Comparison of ENCODE assay signal across 24 cellular contexts in genomic region chr1:156070523-156070922, GRCh38. TPM values are rescaled to one million over a fixed set of nuclear protein-coding genes. Genes with fewer than 3 reads are reported as not detected.
DNase-seq lines count a peak whose midpoint lies in the region; ATAC-seq and TF ChIP-seq lines count a peak whose summit lies in the region.
"Had no signal": no experiment of that assay in that cellular context is flagged by ENCODE, and none has a peak within 500 bp of the region (broad histone marks: within the 10 kb centered on the region; RNA-seq: fewer than 3 reads in every experiment).

No MANE protein-coding gene starts in this region.

- no peak for TF ChIP-seq EP300 in neural cell (conservative IDR thresholded peaks at IDR 0.05; ENCODE audit: poor library complexity, severe bottlenecking)

- H3K27me3 Mint-ChIP-seq in WTC11 (ENCODE audit: low read depth): no peaks in the 10 kb centered on the region
- H3K27me3 Mint-ChIP-seq in activated CD8-positive, alpha-beta T cell treated with anti-CD3 and anti-CD28 coated beads, Interleukin-2, amount 10 ng/mL, durations not matched to agents 7 days and 5 days (ENCODE audit: low read depth): peaks cover 14% of the 10 kb centered on the region
- H3K27me3 Mint-ChIP-seq: activated naive CD8-positive, alpha-beta T cell had no signal

- H3K4me2 ChIP-seq in neural cell (ENCODE audit: low read length) (no peak overlapping the region), mammary epithelial cell (ENCODE audit: insufficient read depth, low read depth, low read length) (no peak overlapping the region)

- no peak overlapping the region for H3K4me3 Mint-ChIP-seq in WTC11
- H3K4me3 Mint-ChIP-seq in activated CD8-positive, alpha-beta T cell treated with anti-CD3 and anti-CD28 coated beads, Interleukin-2, amount 10 ng/mL, durations not matched to agents 7 days and 5 days: no peak overlapping the region
- H3K4me3 Mint-ChIP-seq: activated CD4-positive, alpha-beta memory T cell treated with anti-CD3 and anti-CD28 coated beads for 36 hours; activated naive CD8-positive, alpha-beta T cell; activated T-cell treated with anti-CD3 and anti-CD28 coated beads, Interleukin-2, amount 50 U/mL, for 4 hours; CD14-positive monocyte had no signal

- no peak overlapping the region for H3K9ac ChIP-seq in neural cell (ENCODE audit: low read length)
- no peak overlapping the region for H3K9ac ChIP-seq in mammary epithelial cell (ENCODE audit: insufficient read depth, low read length)

- H3K36me3 ChIP-seq in neural cell (ENCODE audit: insufficient read depth, low read length) (peaks cover 6% of the 10 kb centered on the region), mammary epithelial cell (ENCODE audit: insufficient read depth, low read length) (peaks cover 12% of the 10 kb centered on the region)
- H3K36me3 ChIP-seq: brain microvascular endothelial cell, heart right ventricle, upper lobe of right lung had no signal

- H2AFZ ChIP-seq in neural cell (ENCODE audit: low read depth, low read length) (no peak overlapping the region), mammary epithelial cell (ENCODE audit: low read depth, low read length) (no peak overlapping the region)

- TF ChIP-seq RAD21 in neural cell (conservative IDR thresholded peaks at IDR 0.05): no peak

- BruUV-seq in mammary epithelial cell (replicated peaks; lab: Mats Ljungman, UMichigan): no TSS peak

- peaks cover 50% of the 10 kb centered on the region for H3K4me1 Mint-ChIP-seq in WTC11
- H3K4me1 Mint-ChIP-seq in activated CD8-positive, alpha-beta T cell treated with anti-CD3 and anti-CD28 coated beads, Interleukin-2, amount 10 ng/mL, durations not matched to agents 7 days and 5 days (ENCODE audit: low read depth): peaks cover 12% of the 10 kb centered on the region

- H3K4me1 ChIP-seq in mammary epithelial cell (ENCODE audit: insufficient read depth, low read length): no peaks in the 10 kb centered on the region

- no peak for TF ChIP-seq CTCF in WTC11 (IDR thresholded peaks at IDR 0.05)
- no peak for TF ChIP-seq CTCF in neural cell (IDR thresholded peaks at IDR 0.05; ENCODE audit: poor library complexity, severe bottlenecking)
- no peak for TF ChIP-seq CTCF in mammary epithelial cell (conservative IDR thresholded peaks at IDR 0.05 in 1 of 2, IDR thresholded peaks at IDR 0.05 in 1 of 2; ENCODE audit: extremely low read depth in 1 of 2, insufficient read depth in 1 of 2, low read depth in 1 of 2, low read length in 2 of 2)

- H3K79me2 ChIP-seq in neural cell (replicated peaks; ENCODE audit: insufficient read depth, low read length): peaks cover 18% of the 10 kb centered on the region
- H3K79me2 ChIP-seq in mammary epithelial cell (ENCODE audit: insufficient read depth, low read length): peaks cover 1% of the 10 kb centered on the region

- POLR2A ChIA-PET in WTC11 (lab: Charles Lee): interaction anchor here (0.9 to 1.6 kb wide), 2 partner anchors 9 to 12 kb away, joined by 3 to 5 read pairs; partner anchors contain the start of genes MEX3A and RAB25
- POLR2A ChIA-PET in activated CD8-positive, alpha-beta T cell treated with anti-CD3 and anti-CD28 coated beads, Interleukin-2, amount 10 ng/mL, durations not matched to agents 7 days and 5 days (lab: Charles Lee): no interaction called here

- dilution Hi-C loops in mammary epithelial cell (cut with HindIII; ENCODE audit: low sequenced_read_pairs): no loop called here

- intact Hi-C loops in mammary epithelial cell (cut with micrococcal nuclease): no loop called here

- H3K27ac ChIP-seq in neural cell (ENCODE audit: low read length) (no peak overlapping the region), mammary epithelial cell (ENCODE audit: insufficient read depth, low read depth, low read length) (no peak overlapping the region)
- H3K27ac ChIP-seq: brain microvascular endothelial cell, heart right ventricle, stomach, upper lobe of right lung, WERI-Rb-1 had no signal

- no peaks in the 10 kb centered on the region for H3K9me3 Mint-ChIP-seq in WTC11
- no peaks in the 10 kb centered on the region for H3K9me3 Mint-ChIP-seq in activated CD8-positive, alpha-beta T cell treated with anti-CD3 and anti-CD28 coated beads, Interleukin-2, amount 10 ng/mL, durations not matched to agents 7 days and 5 days (ENCODE audit: insufficient read depth)
- H3K9me3 Mint-ChIP-seq: activated CD4-positive, alpha-beta memory T cell treated with anti-CD3 and anti-CD28 coated beads for 36 hours; activated T-cell treated with anti-CD3 and anti-CD28 coated beads, Interleukin-2, amount 50 U/mL, for 4 hours had no signal

- no peak for ATAC-seq in WTC11
- no peak for ATAC-seq in HG03175 (IDR thresholded peaks at IDR 0.05; ENCODE audit: unreplicated experiment)
- no peak for ATAC-seq in activated CD8-positive, alpha-beta T cell treated with anti-CD3 and anti-CD28 coated beads, Interleukin-2, amount 10 ng/mL, durations not matched to agents 7 days and 5 days
- ATAC-seq: activated T-cell treated with anti-CD3 and anti-CD28 coated beads, Interleukin-2, amount 50 U/mL, for 4 hours; upper lobe of right lung had no signal

- peaks cover 5% of the 10 kb centered on the region for H3F3A ChIP-seq in neural cell (ENCODE audit: insufficient read depth, low read length, poor library complexity, severe bottlenecking)

- H3K9me3 ChIP-seq in neural cell (ENCODE audit: low read length) (no peaks in the 10 kb centered on the region), mammary epithelial cell (replicated peaks; ENCODE audit: insufficient read depth, low read length) (no peaks in the 10 kb centered on the region)
- H3K9me3 ChIP-seq: heart right ventricle, stomach, upper lobe of right lung had no signal

- no peaks in the 10 kb centered on the region for H3K9me2 ChIP-seq in neural cell (ENCODE audit: insufficient read depth, low read length)

- CTCF ChIA-PET in WTC11 (lab: Charles Lee) (interaction anchor here (1.1 kb wide), 1 partner anchor 81 kb away, joined by 3 read pairs; no protein-coding TSS in a partner anchor), mammary epithelial cell (lab: Charles Lee; ENCODE audit: low non-redundant PET) (no interaction called here)
- CTCF ChIA-PET in activated CD8-positive, alpha-beta T cell treated with anti-CD3 and anti-CD28 coated beads, Interleukin-2, amount 10 ng/mL, durations not matched to agents 7 days and 5 days (lab: Charles Lee): no interaction called here

- H3K4me3 ChIP-seq in neural cell (ENCODE audit: low read length) (no peak overlapping the region), mammary epithelial cell (replicated peaks in 1 of 3; ENCODE audit: insufficient read depth in 1 of 3, low read depth in 2 of 3, low read length in 3 of 3) (no peak overlapping the region)
- H3K4me3 ChIP-seq: heart right ventricle, stomach, upper lobe of right lung had no signal

- H3K27me3 ChIP-seq in neural cell (ENCODE audit: insufficient read depth, low read depth, low read length) (no peaks in the 10 kb centered on the region), mammary epithelial cell (ENCODE audit: insufficient read depth, low read length) (no peaks in the 10 kb centered on the region)
- H3K27me3 ChIP-seq: brain microvascular endothelial cell, heart right ventricle, upper lobe of right lung had no signal

- H4K20me1 ChIP-seq in neural cell (ENCODE audit: insufficient read depth) (peaks cover 28% of the 10 kb centered on the region), mammary epithelial cell (ENCODE audit: insufficient read depth, low read length) (no peaks in the 10 kb centered on the region)

- WGBS in mammary epithelial cell (ENCODE audit: low coverage, missing lambda C conversion rate): 44% methylated on average over 3 of the region's 5 CpGs

- DNase-seq in NCI-H2081 (lab: John Stamatoyannopoulos, UW): peak; percentile 26 to 34
- DNase-seq in NCI-H2081 treated with DMSO at 0.1 percent for 48 hours (lab: John Stamatoyannopoulos, UW): no peak
- peak; percentile 81 for DNase-seq in NCI-H2171 (lab: John Stamatoyannopoulos, UW)
- DNase-seq in WTC11 (ENCODE audit: low spot score): no peak
- no peak for DNase-seq in mammary epithelial cell
- DNase-seq in activated CD8-positive, alpha-beta T cell treated with anti-CD3 and anti-CD28 coated beads, Interleukin-2, amount 10 ng/mL, durations not matched to agents 7 days and 5 days: no peak
- DNase-seq: 8988T; activated CD4-positive, alpha-beta memory T cell treated with anti-CD3 and anti-CD28 coated beads for 36 hours; activated T-cell treated with anti-CD3 and anti-CD28 coated beads, Interleukin-2, amount 50 U/mL, for 4 hours; brain microvascular endothelial cell; heart right ventricle; Karpas-422; mesenchymal stem cell; NCI-H1436 treated with DMSO at 0.1 percent for 48 hours; nucleus accumbens; stomach; T-helper 1 cell; upper lobe of right lung; WERI-Rb-1 had no signal

- peaks cover 24% of the 10 kb centered on the region for H3K36me3 Mint-ChIP-seq in WTC11
- no peaks in the 10 kb centered on the region for H3K36me3 Mint-ChIP-seq in activated CD8-positive, alpha-beta T cell treated with anti-CD3 and anti-CD28 coated beads, Interleukin-2, amount 10 ng/mL, durations not matched to agents 7 days and 5 days (ENCODE audit: low read depth)
- H3K36me3 Mint-ChIP-seq: activated CD4-positive, alpha-beta memory T cell treated with anti-CD3 and anti-CD28 coated beads for 36 hours; activated naive CD8-positive, alpha-beta T cell; CD14-positive monocyte had no signal

- in situ Hi-C loops in mammary epithelial cell (cut with MboI; ENCODE audit: low sequenced_read_pairs in 2 of 2): no loop called here

- H3K27ac Mint-ChIP-seq in WTC11: 0 out of 2 replicates have a peak overlapping the region, but pooled peaks have one; percentile 11
- H3K27ac Mint-ChIP-seq in activated CD8-positive, alpha-beta T cell treated with anti-CD3 and anti-CD28 coated beads, Interleukin-2, amount 10 ng/mL, durations not matched to agents 7 days and 5 days: no peak overlapping the region
- H3K27ac Mint-ChIP-seq: activated CD4-positive, alpha-beta memory T cell treated with anti-CD3 and anti-CD28 coated beads for 36 hours; activated naive CD8-positive, alpha-beta T cell had no signal

RNA-seq across cellular contexts. Expression of gene RAB25, which starts 9.6 kb away (rescaled TPM):
- 61.9 to 82.8 TPM (median 82.5 TPM) in 3 replicates for total RNA-seq in WTC11 (2021)
- 1.3 TPM in 1 of 2 replicates, not detected in the other for polyA plus RNA-seq in neural cell
- polyA minus RNA-seq in neural cell: not detected in 2 replicates
- total RNA-seq in mammary epithelial cell: 10 to 100 TPM; 24.0 to 44.4 TPM
- 131 TPM for polyA plus RNA-seq in mammary epithelial cell
- 110 TPM for polyA minus RNA-seq in mammary epithelial cell
- total RNA-seq in activated CD8-positive, alpha-beta T cell treated with anti-CD3 and anti-CD28 coated beads, Interleukin-2, amount 10 ng/mL, durations not matched to agents 7 days and 5 days: under 1 TPM in 1 of 2 experiments, not detected in 1; 0.50 TPM
- total RNA-seq: RPMI7951 had no signal
- polyA plus RNA-seq: CD14-positive monocyte had no signal

RNA-seq across cellular contexts. Expression of gene MEX3A, which starts 11.7 kb away (rescaled TPM):
- total RNA-seq in WTC11 (2021) (66.3 to 79.1 TPM (median 70.6 TPM) in 3 replicates), mammary epithelial cell (1 to 10 TPM; 1.9 to 2.5 TPM)
- polyA plus RNA-seq in neural cell (39.8 and 44.4 TPM in 2 replicates), mammary epithelial cell (1.3 TPM)
- polyA minus RNA-seq in neural cell (114 and 119 TPM in 2 replicates), mammary epithelial cell (1.2 TPM)
- total RNA-seq in activated CD8-positive, alpha-beta T cell treated with anti-CD3 and anti-CD28 coated beads, Interleukin-2, amount 10 ng/mL, durations not matched to agents 7 days and 5 days: under 1 TPM; 0.05 TPM
- polyA plus RNA-seq: CD14-positive monocyte had no signal

RNA-seq across cellular contexts. Expression of gene LAMTOR2, which starts 15.9 kb away (rescaled TPM):
- total RNA-seq in WTC11 (2021) (62.4 to 75.7 TPM (median 73.8 TPM) in 3 replicates), mammary epithelial cell (10 to 100 TPM; 43.7 to 71.3 TPM)
- polyA plus RNA-seq in neural cell (81.3 and 82.6 TPM in 2 replicates), mammary epithelial cell (128 TPM)
- polyA minus RNA-seq in neural cell (24.6 and 39.8 TPM in 2 replicates), mammary epithelial cell (82.3 TPM)
- total RNA-seq in activated CD8-positive, alpha-beta T cell treated with anti-CD3 and anti-CD28 coated beads, Interleukin-2, amount 10 ng/mL, durations not matched to agents 7 days and 5 days: 10 to 100 TPM; 72.4 to 74.1 TPM

RNA-seq across cellular contexts. Expression of gene UBQLN4, which starts 16.9 kb away (rescaled TPM):
- total RNA-seq in WTC11 (2021): 35.0 to 37.3 TPM (median 36.3 TPM) in 3 replicates
- 34.9 and 39.3 TPM in 2 replicates for polyA plus RNA-seq in neural cell
- polyA minus RNA-seq in neural cell: 47.5 and 51.2 TPM in 2 replicates
- 10 to 100 TPM; 20.3 to 39.9 TPM for total RNA-seq in mammary epithelial cell
- 34.3 TPM for polyA plus RNA-seq in mammary epithelial cell
- 57.3 TPM for polyA minus RNA-seq in mammary epithelial cell
- total RNA-seq in activated CD8-positive, alpha-beta T cell treated with anti-CD3 and anti-CD28 coated beads, Interleukin-2, amount 10 ng/mL, durations not matched to agents 7 days and 5 days: 10 to 100 TPM; 32.8 to 33.3 TPM

RNA-seq across cellular contexts. Expression of gene LMNA, which starts 44.0 kb away (rescaled TPM):
- 40.7 to 68.8 TPM (median 46.2 TPM) in 3 replicates for total RNA-seq in WTC11 (2021)
- 90.7 and 103 TPM in 2 replicates for polyA plus RNA-seq in neural cell
- 50.6 TPM in 2 replicates for polyA minus RNA-seq in neural cell
- 100 to 1,000 TPM; 389 to 797 TPM for total RNA-seq in mammary epithelial cell
- polyA plus RNA-seq in mammary epithelial cell: 759 TPM
- polyA minus RNA-seq in mammary epithelial cell: 852 TPM
- 10 to 100 TPM in 1 of 2 experiments, 1 to 10 TPM in 1; 8.5 to 10.3 TPM for total RNA-seq in activated CD8-positive, alpha-beta T cell treated with anti-CD3 and anti-CD28 coated beads, Interleukin-2, amount 10 ng/mL, durations not matched to agents 7 days and 5 days

Comparison
In these comparisons a context has a peak if more than half of its experiments do, and no peak if none do; other contexts are left out.
1. DNase-seq: peak in NCI-H2081 (2 of 2) and NCI-H2171 (single experiment); none in NCI-H2081 treated with DMSO at 0.1 percent for 48 hours (single experiment), WTC11 (single experiment), mammary epithelial cell (single experiment) and activated CD8-positive, alpha-beta T cell treated with anti-CD3 and anti-CD28 coated beads, Interleukin-2, amount 10 ng/mL, durations not matched to agents 7 days and 5 days (single experiment).
2. RNA of gene RAB25, which starts 9.6 kb away (total RNA-seq): 61.9 to 82.8 TPM in WTC11 and 24.0 to 44.4 TPM in mammary epithelial cell; 0.50 TPM in activated CD8-positive, alpha-beta T cell treated with anti-CD3 and anti-CD28 coated beads, Interleukin-2, amount 10 ng/mL, durations not matched to agents 7 days and 5 days; every median in the first group is over 10 times any median in the second.
3. RNA of gene MEX3A, which starts 11.7 kb away (total RNA-seq): 66.3 to 79.1 TPM in WTC11; 1.9 to 2.5 TPM in mammary epithelial cell and 0.05 TPM in activated CD8-positive, alpha-beta T cell treated with anti-CD3 and anti-CD28 coated beads, Interleukin-2, amount 10 ng/mL, durations not matched to agents 7 days and 5 days; every median in the first group is over 10 times any median in the second.